In the genomic region with DNA sequence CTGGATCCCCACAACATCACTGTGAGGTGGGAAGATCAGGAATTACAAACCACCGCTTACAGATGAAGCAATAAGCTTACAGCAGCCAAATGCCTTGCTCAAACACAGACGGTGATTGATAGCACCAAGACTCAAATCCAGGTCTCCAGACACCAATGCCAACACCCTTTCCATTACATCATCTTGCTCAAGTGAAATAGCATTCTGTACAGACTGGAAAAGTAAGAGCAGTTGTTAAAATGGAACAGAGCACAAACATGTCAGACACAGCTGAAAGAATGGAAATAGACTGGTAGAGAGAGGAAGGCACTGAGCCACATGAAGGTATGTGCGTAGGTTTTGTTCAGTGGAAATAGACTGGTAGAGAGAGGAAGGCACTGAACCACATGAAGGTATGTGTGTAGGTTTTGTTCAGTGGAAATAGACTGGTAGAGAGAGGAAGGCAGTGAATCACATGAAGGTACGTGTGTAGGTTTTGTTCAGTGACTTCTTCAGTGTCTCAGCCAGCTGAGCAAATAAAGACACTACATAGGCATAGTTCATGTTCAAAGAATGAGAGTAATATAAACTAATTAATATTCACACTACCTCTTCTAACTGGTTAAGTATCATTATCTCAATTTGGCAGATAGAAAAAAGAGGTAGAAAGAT, we compare ENCODE assay signal across 9 cellular contexts. TPM values are rescaled to one million over a fixed set of nuclear protein-coding genes. Genes with fewer than 3 reads are reported as not detected.
DNase-seq lines count a peak whose midpoint lies in the region; ATAC-seq and TF ChIP-seq lines count a peak whose summit lies in the region.
"Had no signal": no experiment of that assay in that cellular context is flagged by ENCODE, and none has a peak within 500 bp of the region (broad histone marks: within the 10 kb centered on the region; RNA-seq: fewer than 3 reads in every experiment).

No MANE protein-coding gene starts in this region.

- no peaks in the 10 kb centered on the region for H3K27me3 ChIP-seq in PC-9 (ENCODE audit: insufficient read depth, low read depth)
- no peaks in the 10 kb centered on the region for H3K27me3 ChIP-seq in smooth muscle cell (ENCODE audit: low read depth)
- H3K27me3 ChIP-seq: cardiac muscle cell had no signal

- peak overlapping the region; percentile 33 for H3K9ac ChIP-seq in smooth muscle cell (ENCODE audit: low read depth)

- H3K4me3 ChIP-seq in PC-9 (no peak overlapping the region), smooth muscle cell (no peak overlapping the region)
- H3K4me3 ChIP-seq: cardiac muscle cell had no signal

- H3K4me3 Mint-ChIP-seq in activated T-cell treated with anti-CD3 and anti-CD28 coated beads, Interleukin-2, amount 50 U/mL, for 24 hours, result no peak overlapping the region
- H3K4me3 Mint-ChIP-seq in glutamatergic neuron (ENCODE audit: unreplicated experiment) (no peak overlapping the region), CD14-positive monocyte (no peak overlapping the region)

- H4K20me1 ChIP-seq in PC-9 (ENCODE audit: insufficient read depth) (no peaks in the 10 kb centered on the region), smooth muscle cell (ENCODE audit: low read depth) (no peaks in the 10 kb centered on the region)

- CTCF ChIA-PET in PC-9 (lab: Charles Lee), result no interaction called here

- H3F3A ChIP-seq in PC-9 (ENCODE audit: insufficient read depth, low read depth), result peaks cover 18% of the 10 kb centered on the region
- no peaks in the 10 kb centered on the region for H3F3A ChIP-seq in smooth muscle cell (ENCODE audit: low read depth)

- POLR2A ChIA-PET in PC-9 (lab: Charles Lee; ENCODE audit: unreplicated experiment), result interaction anchor here (0.6 kb wide), 1 partner anchor 1463 kb away, joined by 5 read pairs; no protein-coding TSS in a partner anchor

- no peaks in the 10 kb centered on the region for H3K9me3 Mint-ChIP-seq in activated T-cell treated with anti-CD3 and anti-CD28 coated beads, Interleukin-2, amount 50 U/mL, for 24 hours
- H3K9me3 Mint-ChIP-seq in glutamatergic neuron (ENCODE audit: unreplicated experiment), result no peaks in the 10 kb centered on the region
- H3K9me3 Mint-ChIP-seq in CD14-positive monocyte, result peaks cover 0 to 2% (median 0%) of the 10 kb centered on the region in 7 donors

- peaks cover 51% of the 10 kb centered on the region for H3K4me1 ChIP-seq in PC-9 (replicated peaks; ENCODE audit: insufficient read depth)
- peaks cover 3% of the 10 kb centered on the region for H3K4me1 ChIP-seq in smooth muscle cell (ENCODE audit: low read depth)

- H3K4me1 Mint-ChIP-seq in activated T-cell treated with anti-CD3 and anti-CD28 coated beads, Interleukin-2, amount 50 U/mL, for 24 hours (ENCODE audit: low read depth), result peaks cover 33% of the 10 kb centered on the region
- H3K4me1 Mint-ChIP-seq in glutamatergic neuron (ENCODE audit: low read depth, unreplicated experiment) (no peaks in the 10 kb centered on the region), CD14-positive monocyte (peaks cover 4% of the 10 kb centered on the region)

- H3K27ac ChIP-seq in PC-9 (peak overlapping the region; percentile 64), smooth muscle cell (ENCODE audit: low read depth) (peak overlapping the region; percentile 83)
- H3K27ac ChIP-seq: cardiac muscle cell had no signal

- no TSS peak for BruUV-seq in PC-9 (replicated peaks; lab: Mats Ljungman, UMichigan)

- H2AFZ ChIP-seq in PC-9, result no peak overlapping the region
- no peak overlapping the region for H2AFZ ChIP-seq in smooth muscle cell (ENCODE audit: low read depth)

- no peaks in the 10 kb centered on the region for H3K9me2 ChIP-seq in PC-9 (ENCODE audit: insufficient read depth)

- no peaks in the 10 kb centered on the region for H3K79me2 ChIP-seq in PC-9 (ENCODE audit: low read depth)
- no peaks in the 10 kb centered on the region for H3K79me2 ChIP-seq in smooth muscle cell (ENCODE audit: low read depth)

- H3K27ac Mint-ChIP-seq in activated T-cell treated with anti-CD3 and anti-CD28 coated beads, Interleukin-2, amount 50 U/mL, for 24 hours, result peak overlapping the region; percentile 88
- no peak overlapping the region for H3K27ac Mint-ChIP-seq in glutamatergic neuron (ENCODE audit: unreplicated experiment)
- H3K27ac Mint-ChIP-seq in CD14-positive monocyte, result no peak overlapping the region

- 62% methylated on average over 4 of the region's 4 CpGs for WGBS in smooth muscle cell (ENCODE audit: low lambda C conversion rate)

- peaks cover 15% of the 10 kb centered on the region; the same call in 1 of the 2 replicates for H3K9me3 ChIP-seq in PC-9 (ENCODE audit: insufficient read depth, low read depth)
- no peaks in the 10 kb centered on the region for H3K9me3 ChIP-seq in smooth muscle cell (replicated peaks; ENCODE audit: low read depth)

- intact Hi-C loops in PC-9 (cut with micrococcal nuclease; ENCODE audit: unreplicated experiment), result no loop called here
- intact Hi-C loops in CD14-positive monocyte (cut with micrococcal nuclease), result no loop called here

- H3K36me3 ChIP-seq in PC-9 (ENCODE audit: low read depth) (peaks cover 48% of the 10 kb centered on the region), smooth muscle cell (ENCODE audit: low read depth) (no peaks in the 10 kb centered on the region)
- H3K36me3 ChIP-seq: cardiac muscle cell had no signal

- DNase-seq in activated T-cell treated with anti-CD3 and anti-CD28 coated beads, Interleukin-2, amount 50 U/mL, for 24 hours, result no peak
- DNase-seq in activated T-cell treated with anti-CD3 and anti-CD28 coated beads for 4 hours (no peak), PC-9 (peak in 1 of 2 experiments; percentile 60), smooth muscle cell (lab: John Stamatoyannopoulos, UW; ENCODE audit: unreplicated experiment) (no peak), NCI-H2227 treated with DMSO at 0.1 percent for 48 hours (lab: John Stamatoyannopoulos, UW) (no peak), glutamatergic neuron (no peak), CD14-positive monocyte (ENCODE audit: low spot score) (no peak)

- H3K27me3 Mint-ChIP-seq in activated T-cell treated with anti-CD3 and anti-CD28 coated beads, Interleukin-2, amount 50 U/mL, for 24 hours, result no peaks in the 10 kb centered on the region
- no peaks in the 10 kb centered on the region for H3K27me3 Mint-ChIP-seq in glutamatergic neuron (ENCODE audit: unreplicated experiment)
- peaks cover 0 to 6% (median 1%) of the 10 kb centered on the region in 3 donors for H3K27me3 Mint-ChIP-seq in CD14-positive monocyte (ENCODE audit: low read depth in 3 of 3)

- H3K4me2 ChIP-seq in PC-9 (peak overlapping the region; percentile 1; the same call in 1 of the 2 replicates), smooth muscle cell (no peak overlapping the region)

- TF ChIP-seq CTCF in PC-9 (conservative IDR thresholded peaks at IDR 0.05) (no peak), smooth muscle cell (IDR thresholded peaks at IDR 0.05; ENCODE audit: borderline replicate concordance, insufficient read depth, poor library complexity, severe bottlenecking) (no peak), glutamatergic neuron (IDR thresholded peaks at IDR 0.05; ENCODE audit: partially characterized antibody, unreplicated experiment) (no peak), CD14-positive monocyte (IDR thresholded peaks at IDR 0.05) (no peak)

- no peaks in the 10 kb centered on the region for H3K36me3 Mint-ChIP-seq in activated T-cell treated with anti-CD3 and anti-CD28 coated beads, Interleukin-2, amount 50 U/mL, for 24 hours (ENCODE audit: low read depth)
- H3K36me3 Mint-ChIP-seq in glutamatergic neuron (ENCODE audit: unreplicated experiment), result no peaks in the 10 kb centered on the region
- no peaks in the 10 kb centered on the region for H3K36me3 Mint-ChIP-seq in CD14-positive monocyte

- ATAC-seq in esophagus mucosa, result peak; percentile 96

RNA-seq across cellular contexts. Expression of a gene that starts 15.6 kb away (rescaled TPM):
- 25.9 and 27.1 TPM in 2 replicates for total RNA-seq in PC-9 (2021)
- 40.3 TPM for total RNA-seq in esophagus mucosa
- 25.5 and 30.5 TPM in 2 replicates for total RNA-seq in smooth muscle cell
- 3.8 and 6.2 TPM in 2 replicates for polyA plus RNA-seq in smooth muscle cell
- total RNA-seq in glutamatergic neuron (ENCODE audit: unreplicated experiment), result not detected
- polyA plus RNA-seq in CD14-positive monocyte, result not detected

Comparison
In these comparisons a context has a peak if more than half of its experiments do, and no peak if none do; other contexts are left out.
1. RNA of a gene that starts 15.6 kb away (total RNA-seq): 40.3 TPM in esophagus mucosa (single experiment), 25.5 to 30.5 TPM in smooth muscle cell and 25.9 to 27.1 TPM in PC-9; not detected in glutamatergic neuron (single experiment); every median in the first group is over 10 times any median in the second.